In genomic region chr2:9307505-9307904, GRCh38 we compare ENCODE assay signal across 16 cellular contexts.
A peak's percentile ranks its signal among the peaks of the same experiment; 100 is the strongest.
DNase-seq lines count a peak whose midpoint lies in the region; ATAC-seq, FAIRE-seq and TF ChIP-seq lines count a peak whose summit lies in the region.
"Had no signal": no experiment of that assay in that cellular context is flagged by ENCODE, and none has a peak within 500 bp of the region (broad histone marks: within the 10 kb centered on the region; RNA-seq: fewer than 3 reads in every experiment).

No MANE protein-coding gene starts in this region.

- H3K4me3 ChIP-seq in GM23248 (no peak overlapping the region), right lobe of liver (no peak overlapping the region)
- H3K4me3 ChIP-seq: upper lobe of right lung had no signal

- H3K9me2 ChIP-seq in GM23248 (ENCODE audit: insufficient read depth) = no peaks in the 10 kb centered on the region

- no peak overlapping the region for H2AFZ ChIP-seq in GM23248

- in situ Hi-C loops in GM23248 (cut with MboI) = no loop called here

- H3K4me2 ChIP-seq in GM23248 (ENCODE audit: unreplicated experiment) = no peak overlapping the region

- intact Hi-C loops in right lobe of liver (cut with DNase I) = no loop called here

- no peak for TF ChIP-seq CTCF in WTC11 (IDR thresholded peaks at IDR 0.05)
- no peak for TF ChIP-seq CTCF in foreskin keratinocyte (conservative IDR thresholded peaks at IDR 0.05)
- TF ChIP-seq CTCF in right lobe of liver (IDR thresholded peaks at IDR 0.05) = no peak

- ATAC-seq in WTC11 (no peak), foreskin keratinocyte (no peak), right lobe of liver (no peak), GM18867 (IDR thresholded peaks at IDR 0.05; ENCODE audit: unreplicated experiment) (no peak)
- ATAC-seq: activated CD4-positive, alpha-beta T cell treated with anti-CD3 and anti-CD28 coated beads for 36 hours; upper lobe of right lung had no signal

- no peaks in the 10 kb centered on the region for H3K9me3 Mint-ChIP-seq in WTC11
- H3K9me3 Mint-ChIP-seq: T-helper 2 cell treated with Interferon-gamma antibody and Interleukin-4, amounts not matched to agents 5 μg/mL and 100 μg/mL, for 36 hours had no signal

- peak overlapping the region; percentile 22; the same call in 1 of the 2 replicates for H3K27ac ChIP-seq in GM23248
- H3K27ac ChIP-seq in foreskin keratinocyte = peak overlapping the region; percentile 89
- H3K27ac ChIP-seq in right lobe of liver = no peak overlapping the region
- H3K27ac ChIP-seq: upper lobe of right lung had no signal

- no peak overlapping the region for H3K4me3 Mint-ChIP-seq in WTC11
- H3K4me3 Mint-ChIP-seq: activated CD4-positive, alpha-beta T cell treated with anti-CD3 and anti-CD28 coated beads for 36 hours; activated naive CD8-positive, alpha-beta T cell; T-helper 2 cell treated with Interferon-gamma antibody and Interleukin-4, amounts not matched to agents 5 μg/mL and 100 μg/mL, for 36 hours had no signal

- POLR2A ChIA-PET in WTC11 (lab: Charles Lee) = no interaction called here

- no peaks in the 10 kb centered on the region for H3K36me3 Mint-ChIP-seq in WTC11
- H3K36me3 Mint-ChIP-seq: activated naive CD8-positive, alpha-beta T cell had no signal

- H3K79me2 ChIP-seq in GM23248 (ENCODE audit: insufficient read depth) = peaks cover 77% of the 10 kb centered on the region

- H3K9me3 ChIP-seq in GM23248 (ENCODE audit: low read depth) (no peaks in the 10 kb centered on the region), right lobe of liver (no peaks in the 10 kb centered on the region)
- H3K9me3 ChIP-seq: upper lobe of right lung had no signal

- H3K4me1 ChIP-seq in GM23248 (ENCODE audit: insufficient read depth) = peaks cover 41% of the 10 kb centered on the region
- H3K4me1 ChIP-seq in foreskin keratinocyte = peaks cover 37% of the 10 kb centered on the region
- H3K4me1 ChIP-seq in right lobe of liver = peaks cover 0 to 10% (median 0%) of the 10 kb centered on the region in 4 donors

- H4K20me1 ChIP-seq in GM23248 (ENCODE audit: insufficient read depth) = no peaks in the 10 kb centered on the region

- CTCF ChIA-PET in WTC11 (lab: Charles Lee) = interaction anchor here (1.7 kb wide), 1 partner anchor 26 kb away, joined by 3 read pairs; no protein-coding TSS in a partner anchor

- no peak for DNase-seq in GM23248
- DNase-seq in WTC11 (ENCODE audit: low spot score) = no peak
- DNase-seq in foreskin keratinocyte = no peak
- DNase-seq in retina = peak; percentile 45
- no peak for DNase-seq in right lobe of liver
- no peak for DNase-seq in NCI-H82 treated with DMSO at 0.1 percent for 48 hours (lab: John Stamatoyannopoulos, UW; ENCODE audit: unreplicated experiment)
- no peak for DNase-seq in H54 (ENCODE audit: insufficient read length, low spot score)
- DNase-seq: activated CD4-positive, alpha-beta T cell treated with anti-CD3 and anti-CD28 coated beads for 36 hours; activated CD8-positive, alpha-beta memory T cell treated with anti-CD3 and anti-CD28 coated beads, Interleukin-2, amount 50 U/mL, for 4 hours; COR-L47; NCI-H524; upper lobe of right lung had no signal

- peak overlapping the region; percentile 55 for H3K27ac Mint-ChIP-seq in WTC11
- H3K27ac Mint-ChIP-seq: activated CD4-positive, alpha-beta T cell treated with anti-CD3 and anti-CD28 coated beads for 36 hours; activated naive CD8-positive, alpha-beta T cell; T-helper 2 cell treated with Interferon-gamma antibody and Interleukin-4, amounts not matched to agents 5 μg/mL and 100 μg/mL, for 36 hours had no signal

- TF ChIP-seq POLR2A in right lobe of liver (IDR thresholded peaks at IDR 0.05) (no peak), H54 (IDR thresholded peaks at IDR 0.05; ENCODE audit: low read depth, low read length) (no peak)

- WGBS in GM23248 (ENCODE audit: low coverage in 1 of 2, low lambda C conversion rate in 2 of 2, missing lambda C conversion rate in 2 of 2), 2 experiments = 25 to 37% methylated on average over 6 of the region's 6 CpGs
- 87% methylated on average over 6 of the region's 6 CpGs for WGBS in right lobe of liver (ENCODE audit: insufficient coverage, low coverage, low lambda C conversion rate, missing lambda C conversion rate)

- H3K4me1 Mint-ChIP-seq in WTC11 = peaks cover 27% of the 10 kb centered on the region

- H3K36me3 ChIP-seq in GM23248 (ENCODE audit: low read depth) = no peaks in the 10 kb centered on the region
- no peaks in the 10 kb centered on the region for H3K36me3 ChIP-seq in right lobe of liver
- H3K36me3 ChIP-seq: upper lobe of right lung had no signal

- 0 out of 2 replicates have a peak overlapping the region, but pooled peaks have one; percentile 13 for H3K9ac ChIP-seq in GM23248

- no peaks in the 10 kb centered on the region for H3K27me3 ChIP-seq in GM23248 (replicated peaks; ENCODE audit: insufficient read depth)
- H3K27me3 ChIP-seq in foreskin keratinocyte = no peaks in the 10 kb centered on the region
- H3K27me3 ChIP-seq in right lobe of liver = no peaks in the 10 kb centered on the region
- H3K27me3 ChIP-seq: upper lobe of right lung had no signal

- no peaks in the 10 kb centered on the region for H3K27me3 Mint-ChIP-seq in WTC11 (ENCODE audit: low read depth)
- H3K27me3 Mint-ChIP-seq: activated CD4-positive, alpha-beta T cell treated with anti-CD3 and anti-CD28 coated beads for 36 hours; activated naive CD8-positive, alpha-beta T cell had no signal

- FAIRE-seq in H54 (lab: Jason Lieb, UNC) = no peak
- FAIRE-seq: G401.6 had no signal

- peaks cover 49% of the 10 kb centered on the region for H3F3A ChIP-seq in GM23248 (ENCODE audit: insufficient read depth)

TF ChIP-seq in WTC11, 78 proteins besides CTCF, POLR2A, EP300 and RAD21 (continues in another document):
- TF ChIP-seq IRF2 (CRISPR knock-in tag; IDR thresholded peaks at IDR 0.05; ENCODE audit: borderline replicate concordance, low read depth) (no peak), ETV6 (CRISPR knock-in tag; IDR thresholded peaks at IDR 0.05) (no peak), E2F4 (CRISPR knock-in tag; IDR thresholded peaks at IDR 0.05; ENCODE audit: borderline replicate concordance, low read depth) (no peak), FOXJ3 (CRISPR knock-in tag; IDR thresholded peaks at IDR 0.05; ENCODE audit: borderline replicate concordance) (no peak), ZNF317 (CRISPR knock-in tag; IDR thresholded peaks at IDR 0.05; ENCODE audit: borderline replicate concordance, low read depth) (no peak), USF1 (CRISPR knock-in tag; IDR thresholded peaks at IDR 0.05) (no peak), NFYB (CRISPR knock-in tag; conservative IDR thresholded peaks at IDR 0.05; ENCODE audit: low read depth) (no peak), CREB1 (CRISPR knock-in tag; IDR thresholded peaks at IDR 0.05) (no peak), AFF4 (CRISPR knock-in tag; IDR thresholded peaks at IDR 0.05; ENCODE audit: borderline replicate concordance) (no peak)

Comparison
In these comparisons a context has a peak if more than half of its experiments do, and no peak if none do; other contexts are left out.
1. H3K27ac ChIP-seq: peak in GM23248 (single experiment) and foreskin keratinocyte (single experiment); none in right lobe of liver (0 of 3).